In the genomic region with DNA sequence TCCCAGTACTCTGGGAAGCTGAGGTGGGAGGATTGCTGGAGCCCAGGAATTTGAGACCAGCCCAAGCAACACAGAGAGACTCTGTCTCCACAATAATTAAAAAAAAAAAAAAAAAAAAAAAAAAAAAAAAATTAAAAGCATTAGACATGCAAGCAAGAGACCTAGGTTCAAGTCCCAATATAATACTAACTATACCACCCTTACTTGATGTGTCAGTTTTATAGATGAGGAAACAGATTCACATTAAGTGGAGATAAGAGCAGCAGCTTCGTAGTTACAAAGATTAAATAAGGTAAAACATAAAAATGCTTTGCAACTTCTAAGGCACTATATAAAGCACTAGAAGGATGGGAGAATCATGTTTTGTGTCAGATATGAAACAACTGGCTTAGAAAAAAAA, we compare ENCODE assay signal across 18 cellular contexts. TPM values are rescaled to one million over a fixed set of nuclear protein-coding genes. Genes with fewer than 3 reads are reported as not detected.
DNase-seq lines count a peak whose midpoint lies in the region; ATAC-seq and TF ChIP-seq lines count a peak whose summit lies in the region.
"Had no signal": no experiment of that assay in that cellular context is flagged by ENCODE, and none has a peak within 500 bp of the region (broad histone marks: within the 10 kb centered on the region; RNA-seq: fewer than 3 reads in every experiment).

No MANE protein-coding gene starts in this region.

- intact Hi-C loops in heart right ventricle (cut with DNase I) (no loop called here), Right ventricle myocardium superior (cut with DNase I) (no loop called here), left colon (cut with DNase I, micrococcal nuclease) (no loop called here), uterus (cut with DNase I; ENCODE audit: low total_unique reads) (no loop called here)

- H3K27ac ChIP-seq in heart right ventricle = peak overlapping the region in 9 of 10 donors; percentile 41 to 75 (median 73)
- peak overlapping the region; percentile 99 for H3K27ac ChIP-seq in RWPE2 (ENCODE audit: poor library complexity, severe bottlenecking)
- peak overlapping the region; percentile 5 to 57 for H3K27ac ChIP-seq in uterus
- H3K27ac ChIP-seq: BLaER1 treated with 17β-estradiol and CSF1 and Interleukin-3, amounts not matched to agents 10 nM and 100 nM had no signal

- H3K4me1 ChIP-seq in heart right ventricle = peaks cover 0 to 71% (median 45%) of the 10 kb centered on the region in 9 donors
- peaks cover 41% of the 10 kb centered on the region for H3K4me1 ChIP-seq in RWPE2 (ENCODE audit: insufficient read depth, poor library complexity, severe bottlenecking)
- H3K4me1 ChIP-seq in uterus = peaks cover 0 to 10% of the 10 kb centered on the region in 2 donors

- DNase-seq in heart right ventricle (no peak), Right ventricle myocardium superior (no peak), RWPE2 (ENCODE audit: low spot score) (no peak), left colon (no peak), uterus (no peak), NCI-H1092 treated with DMSO at 0.1 percent for 48 hours (lab: John Stamatoyannopoulos, UW) (no peak), activated T-cell treated with anti-CD3 and anti-CD28 coated beads for 4 hours (no peak)
- DNase-seq: CD8-positive, alpha-beta memory T cell; DMS79; KG1; NCI-H1417 treated with DMSO at 0.1 percent for 48 hours; NCI-H187 treated with DMSO at 0.1 percent for 48 hours; NCI-H226; NCI-H524; NCI-H82; OCI-M1; SHP77 treated with DMSO at 0.1 percent for 48 hours had no signal

- ATAC-seq in heart right ventricle = no peak
- ATAC-seq in Right ventricle myocardium superior (ENCODE audit: poor library complexity) = no peak
- ATAC-seq in RWPE2 (ENCODE audit: low read depth) = no peak
- ATAC-seq in left colon = peak; percentile 50

- H3K4me3 ChIP-seq in heart right ventricle (no peak overlapping the region), RWPE2 (ENCODE audit: severe bottlenecking) (no peak overlapping the region), uterus (no peak overlapping the region)

- TF ChIP-seq CTCF in heart right ventricle (IDR thresholded peaks at IDR 0.05) = no peak
- no peak for TF ChIP-seq CTCF in RWPE2 (IDR thresholded peaks at IDR 0.05; ENCODE audit: poor library complexity, severe bottlenecking)
- TF ChIP-seq CTCF in uterus (IDR thresholded peaks at IDR 0.05) = no peak

- peaks cover 0 to 33% (median 5%) of the 10 kb centered on the region in 11 donors for H3K9me3 ChIP-seq in heart right ventricle
- H3K9me3 ChIP-seq in RWPE2 (ENCODE audit: severe bottlenecking) = no peaks in the 10 kb centered on the region
- peaks cover 0 to 4% of the 10 kb centered on the region in 2 donors for H3K9me3 ChIP-seq in uterus

- WGBS in heart right ventricle, 2 donors = 39 to 54% methylated on average over 1 of the region's 1 CpG

- H3K36me3 ChIP-seq in heart right ventricle (peaks cover 0 to 6% (median 0%) of the 10 kb centered on the region in 9 donors), RWPE2 (ENCODE audit: low read depth) (peaks cover 26% of the 10 kb centered on the region), uterus (no peaks in the 10 kb centered on the region)

- no peak for TF ChIP-seq POLR2A in uterus (IDR thresholded peaks at IDR 0.05)

- H3K27me3 ChIP-seq in heart right ventricle (no peaks in the 10 kb centered on the region), RWPE2 (ENCODE audit: insufficient read depth, poor library complexity, severe bottlenecking) (no peaks in the 10 kb centered on the region), uterus (no peaks in the 10 kb centered on the region)
- H3K27me3 ChIP-seq: BLaER1 treated with 17β-estradiol and CSF1 and Interleukin-3, amounts not matched to agents 10 nM and 100 nM had no signal

RNA-seq across cellular contexts. Expression of a gene that starts 9.1 kb away (rescaled TPM):
- 100 to 1,000 TPM in 1 of 10 donors, 10 to 100 TPM in 9; 66.0 to 162 (median 79.4) TPM for total RNA-seq in heart right ventricle
- 10 to 100 TPM; 18.9 to 20.4 TPM for polyA plus RNA-seq in heart right ventricle
- 98.3 TPM for total RNA-seq in Right ventricle myocardium superior
- 10 to 100 TPM; 30.7 to 32.4 TPM for total RNA-seq in left colon
- total RNA-seq in uterus = 10 to 100 TPM in 3 of 4 donors, 1 to 10 TPM in 1; 3.6 to 34.1 (median 21.1) TPM

RNA-seq across cellular contexts. Expression of a gene that starts 39.9 kb away (rescaled TPM):
- 10 to 100 TPM; 14.2 to 31.9 (median 25.2) TPM for total RNA-seq in heart right ventricle
- polyA plus RNA-seq in heart right ventricle = 10 to 100 TPM; 16.2 to 49.6 TPM
- 21.1 TPM for total RNA-seq in Right ventricle myocardium superior
- total RNA-seq in left colon = 1 to 10 TPM; 8.0 to 9.1 TPM
- 10 to 100 TPM; 40.0 to 61.8 (median 49.9) TPM for total RNA-seq in uterus

Comparison
In these comparisons a context has a peak if more than half of its experiments do, and no peak if none do; other contexts are left out.
1. H3K27ac ChIP-seq: peak in every context shown above with its lines; median percentile 99 in RWPE2; 73 in heart right ventricle; 31 in uterus.